Comparison of ENCODE assay signal across 8 cellular contexts in the genomic region with DNA sequence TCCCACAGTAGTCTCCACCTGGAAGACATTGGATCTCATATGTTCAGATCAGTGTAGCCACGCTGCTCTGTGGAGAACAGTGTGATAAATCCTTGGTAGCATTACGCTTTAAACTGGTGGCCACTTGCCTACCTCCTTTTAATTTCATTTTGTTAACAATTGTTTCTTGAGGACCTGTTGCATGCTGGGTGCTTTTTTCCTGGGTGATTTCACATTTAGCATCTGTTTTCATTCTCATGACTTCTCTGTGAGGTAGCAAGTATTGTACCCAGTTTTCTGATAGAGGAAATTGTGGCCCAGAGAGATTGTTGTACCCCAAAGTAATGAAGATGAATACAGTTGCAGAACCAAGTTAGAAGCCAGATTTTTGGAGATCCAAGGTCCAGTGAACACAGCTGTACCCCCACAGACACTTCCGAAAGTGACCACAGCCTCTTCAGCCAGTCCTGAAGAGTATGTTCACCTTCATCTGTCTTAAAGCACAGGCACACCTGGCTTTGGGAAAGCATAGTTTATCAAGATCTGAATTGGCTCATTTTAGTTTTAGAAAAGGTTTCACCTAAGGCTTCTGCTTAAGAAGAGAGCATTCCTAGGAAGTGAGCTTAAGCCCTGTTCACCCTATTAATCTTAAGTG.
DNase-seq lines count a peak whose midpoint lies in the region; ATAC-seq and TF ChIP-seq lines count a peak whose summit lies in the region.

No MANE protein-coding gene starts in this region.

- no peaks in the 10 kb centered on the region for H3K9me3 ChIP-seq in effector memory CD4-positive, alpha-beta T cell (ENCODE audit: control insufficient read depth, low read length)
- H3K9me3 ChIP-seq in ovary = no peaks in the 10 kb centered on the region

- WGBS in ovary, 3 donors = 78 to 87% (median 84%) methylated on average over 3 of the region's 3 CpGs

- H3K4me3 ChIP-seq in effector memory CD4-positive, alpha-beta T cell (ENCODE audit: insufficient read depth, low read depth, low read length, poor library complexity, severe bottlenecking) = peak overlapping the region; percentile 36
- H3K4me3 ChIP-seq in ovary = no peak overlapping the region

- DNase-seq in stimulated activated naive CD8-positive, alpha-beta T cell treated with anti-CD3 and anti-CD28 coated beads, Interleukin-15, Interleukin-2, amounts not matched to agents 100 U/mL and 50 U/mL, for 24 hours = no peak
- DNase-seq in effector memory CD4-positive, alpha-beta T cell = no peak
- DNase-seq in SIG-M5 (lab: John Stamatoyannopoulos, UW) (no peak), NCI-H2081 treated with DMSO at 0.1 percent for 48 hours (lab: John Stamatoyannopoulos, UW) (no peak), ovary (no peak)

- H3K4me3 Mint-ChIP-seq in stimulated activated naive CD8-positive, alpha-beta T cell treated with anti-CD3 and anti-CD28 coated beads, Interleukin-15, Interleukin-2, amounts not matched to agents 100 ng/mL and 50 ng/mL, for 24 hours = peak overlapping the region; percentile 68

- H3K27ac ChIP-seq in effector memory CD4-positive, alpha-beta T cell (ENCODE audit: insufficient read depth, low read length, poor library complexity, severe bottlenecking) = peak overlapping the region; percentile 77
- H3K27ac ChIP-seq in ovary = no peak overlapping the region

- TF ChIP-seq CTCF in ovary (IDR thresholded peaks at IDR 0.05) = no peak

- no peak for TF ChIP-seq POLR2A in ovary (IDR thresholded peaks at IDR 0.05)

- H3K27ac Mint-ChIP-seq in stimulated activated naive CD8-positive, alpha-beta T cell treated with anti-CD3 and anti-CD28 coated beads, Interleukin-15, Interleukin-2, amounts not matched to agents 100 ng/mL and 50 ng/mL, for 24 hours = peak overlapping the region; percentile 72

- TF ChIP-seq EP300 in ovary (IDR thresholded peaks at IDR 0.05) = no peak

- H3K27me3 ChIP-seq in effector memory CD4-positive, alpha-beta T cell (replicated peaks; ENCODE audit: control insufficient read depth, insufficient read depth, low read length, poor library complexity, severe bottlenecking) = no peaks in the 10 kb centered on the region
- H3K27me3 ChIP-seq in ovary = no peaks in the 10 kb centered on the region

- intact Hi-C loops in ovary (cut with DNase I) = loop anchor here in 1 of 4 donors (10.0 kb wide), 1 partner anchor 143 kb away; the partner anchor contains the start of gene IQGAP2

- H3K9me3 Mint-ChIP-seq in stimulated activated naive CD8-positive, alpha-beta T cell treated with anti-CD3 and anti-CD28 coated beads, Interleukin-15, Interleukin-2, amounts not matched to agents 100 ng/mL and 50 ng/mL, for 24 hours = no peaks in the 10 kb centered on the region

- H3K4me1 Mint-ChIP-seq in stimulated activated naive CD8-positive, alpha-beta T cell treated with anti-CD3 and anti-CD28 coated beads, Interleukin-15, Interleukin-2, amounts not matched to agents 100 ng/mL and 50 ng/mL, for 24 hours (ENCODE audit: low read depth) = peaks cover 69% of the 10 kb centered on the region

- H3K36me3 Mint-ChIP-seq in stimulated activated naive CD8-positive, alpha-beta T cell treated with anti-CD3 and anti-CD28 coated beads, Interleukin-15, Interleukin-2, amounts not matched to agents 100 ng/mL and 50 ng/mL, for 24 hours (ENCODE audit: low read depth) = no peaks in the 10 kb centered on the region

- H3K27me3 Mint-ChIP-seq in stimulated activated naive CD8-positive, alpha-beta T cell treated with anti-CD3 and anti-CD28 coated beads, Interleukin-15, Interleukin-2, amounts not matched to agents 100 ng/mL and 50 ng/mL, for 24 hours = no peaks in the 10 kb centered on the region

- no peaks in the 10 kb centered on the region for H3K36me3 ChIP-seq in effector memory CD4-positive, alpha-beta T cell (ENCODE audit: control insufficient read depth, insufficient read depth, low read length)
- H3K36me3 ChIP-seq in ovary = no peaks in the 10 kb centered on the region

- ATAC-seq in stimulated activated naive CD8-positive, alpha-beta T cell treated with anti-CD3 and anti-CD28 coated beads, Interleukin-15, Interleukin-2, amounts not matched to agents 100 U/mL and 50 U/mL, for 24 hours = no peak
- peak; percentile 19 for ATAC-seq in HG03280 (IDR thresholded peaks at IDR 0.05; ENCODE audit: unreplicated experiment)
- ATAC-seq in GM21619 (IDR thresholded peaks at IDR 0.05; ENCODE audit: unreplicated experiment) = no peak

- peaks cover 49% of the 10 kb centered on the region for H3K4me1 ChIP-seq in effector memory CD4-positive, alpha-beta T cell (ENCODE audit: control insufficient read depth, insufficient read depth, low read length, poor library complexity, severe bottlenecking)
- no peaks in the 10 kb centered on the region for H3K4me1 ChIP-seq in ovary (ENCODE audit: insufficient read depth)
